Comparison of ENCODE assay signal across 10 cellular contexts in genomic region chr2:26721267-26722032, GRCh38. TPM values are rescaled to one million over a fixed set of nuclear protein-coding genes. Genes with fewer than 3 reads are reported as not detected.
DNase-seq lines count a peak whose midpoint lies in the region; ATAC-seq and TF ChIP-seq lines count a peak whose summit lies in the region.
"Had no signal": no experiment of that assay in that cellular context is flagged by ENCODE, and none has a peak within 500 bp of the region (broad histone marks: within the 10 kb centered on the region; RNA-seq: fewer than 3 reads in every experiment).

No MANE protein-coding gene starts in this region.

- H3K4me3 ChIP-seq in coronary artery = no peak overlapping the region
- H3K4me3 ChIP-seq in neural progenitor cell = no peak overlapping the region
- no peak overlapping the region for H3K4me3 ChIP-seq in mammary epithelial cell (replicated peaks in 1 of 3; ENCODE audit: insufficient read depth in 1 of 3, low read depth in 2 of 3, low read length in 3 of 3)

- H3K36me3 Mint-ChIP-seq in neural progenitor cell = no peaks in the 10 kb centered on the region

- H3K4me1 ChIP-seq in neural progenitor cell (peaks cover 5% of the 10 kb centered on the region), mammary epithelial cell (ENCODE audit: insufficient read depth, low read length) (peaks cover 21% of the 10 kb centered on the region)

- DNase-seq in COR-L47 (lab: John Stamatoyannopoulos, UW) (peak; percentile 68), NCI-H2029 treated with DMSO at 0.1 percent for 48 hours (lab: John Stamatoyannopoulos, UW) (peak; percentile 16), coronary artery (ENCODE audit: low spot score) (no peak), neural progenitor cell (ENCODE audit: low spot score) (no peak), mammary epithelial cell (no peak)
- no peak for DNase-seq in effector CD4-positive, alpha-beta T cell
- DNase-seq: activated CD8-positive, alpha-beta T cell treated with anti-CD3 and anti-CD28 coated beads, Interleukin-2, amount 10 ng/mL, durations not matched to agents 7 days and 5 days had no signal

- no peak overlapping the region for H3K4me2 ChIP-seq in neural progenitor cell
- H3K4me2 ChIP-seq in mammary epithelial cell (ENCODE audit: insufficient read depth, low read depth, low read length) = no peak overlapping the region

- no peaks in the 10 kb centered on the region for H3K9me3 Mint-ChIP-seq in neural progenitor cell

- BruUV-seq in mammary epithelial cell (replicated peaks; lab: Mats Ljungman, UMichigan) = no TSS peak

- CTCF ChIA-PET in mammary epithelial cell (lab: Charles Lee; ENCODE audit: low non-redundant PET) = no interaction called here

- 97% methylated on average over 9 of the region's 12 CpGs for WGBS in mammary epithelial cell (ENCODE audit: low coverage, missing lambda C conversion rate)

- H4K20me1 ChIP-seq in neural progenitor cell (ENCODE audit: low read depth) (no peaks in the 10 kb centered on the region), mammary epithelial cell (ENCODE audit: insufficient read depth, low read length) (no peaks in the 10 kb centered on the region)

- H2AFZ ChIP-seq in neural progenitor cell (replicated peaks) (no peak overlapping the region), mammary epithelial cell (ENCODE audit: low read depth, low read length) (no peak overlapping the region)

- TF ChIP-seq CTCF in coronary artery (IDR thresholded peaks at IDR 0.05) (no peak), neural progenitor cell (IDR thresholded peaks at IDR 0.05) (no peak), mammary epithelial cell (conservative IDR thresholded peaks at IDR 0.05 in 1 of 2, IDR thresholded peaks at IDR 0.05 in 1 of 2; ENCODE audit: extremely low read depth in 1 of 2, insufficient read depth in 1 of 2, low read depth in 1 of 2, low read length in 2 of 2) (no peak)

- ATAC-seq in GM18502 (IDR thresholded peaks at IDR 0.05; ENCODE audit: poor library complexity, unreplicated experiment) (no peak), HG02588 (IDR thresholded peaks at IDR 0.05; ENCODE audit: unreplicated experiment) (no peak)
- ATAC-seq: activated CD8-positive, alpha-beta T cell treated with anti-CD3 and anti-CD28 coated beads, Interleukin-2, amount 10 ng/mL, durations not matched to agents 7 days and 5 days had no signal

- intact Hi-C loops in mammary epithelial cell (cut with micrococcal nuclease) = no loop called here

- no peaks in the 10 kb centered on the region for H3K9me3 ChIP-seq in neural progenitor cell (ENCODE audit: low read depth)
- no peaks in the 10 kb centered on the region for H3K9me3 ChIP-seq in mammary epithelial cell (replicated peaks; ENCODE audit: insufficient read depth, low read length)
- H3K9me3 ChIP-seq: Caco-2 had no signal

- H3K4me3 Mint-ChIP-seq in neural progenitor cell = no peak overlapping the region
- H3K4me3 Mint-ChIP-seq: activated CD8-positive, alpha-beta T cell treated with anti-CD3 and anti-CD28 coated beads, Interleukin-2, amount 10 ng/mL, durations not matched to agents 7 days and 5 days had no signal

- no peaks in the 10 kb centered on the region for H3K36me3 ChIP-seq in neural progenitor cell
- no peaks in the 10 kb centered on the region for H3K36me3 ChIP-seq in mammary epithelial cell (ENCODE audit: insufficient read depth, low read length)

- in situ Hi-C loops in mammary epithelial cell (cut with MboI; ENCODE audit: low sequenced_read_pairs in 2 of 2) = no loop called here

- H3K9ac ChIP-seq in neural progenitor cell (no peak overlapping the region), mammary epithelial cell (ENCODE audit: insufficient read depth, low read length) (no peak overlapping the region)

- H3F3A ChIP-seq in neural progenitor cell (ENCODE audit: low read depth) = no peaks in the 10 kb centered on the region

- no peaks in the 10 kb centered on the region for H3K79me2 ChIP-seq in neural progenitor cell (ENCODE audit: low read depth)
- H3K79me2 ChIP-seq in mammary epithelial cell (ENCODE audit: insufficient read depth, low read length) = no peaks in the 10 kb centered on the region

- peak overlapping the region; percentile 60 for H3K27ac Mint-ChIP-seq in neural progenitor cell
- H3K27ac Mint-ChIP-seq: activated CD8-positive, alpha-beta T cell treated with anti-CD3 and anti-CD28 coated beads, Interleukin-2, amount 10 ng/mL, durations not matched to agents 7 days and 5 days had no signal

- peaks cover 11% of the 10 kb centered on the region for H3K4me1 Mint-ChIP-seq in neural progenitor cell

- dilution Hi-C loops in mammary epithelial cell (cut with HindIII; ENCODE audit: low sequenced_read_pairs) = no loop called here

- H3K27me3 Mint-ChIP-seq in neural progenitor cell (ENCODE audit: insufficient read depth, low read depth) = peaks cover 10% of the 10 kb centered on the region

- H3K27ac ChIP-seq in coronary artery = peak overlapping the region; percentile 80 to 85
- H3K27ac ChIP-seq in neural progenitor cell = no peak overlapping the region
- no peak overlapping the region for H3K27ac ChIP-seq in mammary epithelial cell (ENCODE audit: insufficient read depth, low read depth, low read length)

- no peaks in the 10 kb centered on the region for H3K27me3 ChIP-seq in neural progenitor cell
- no peaks in the 10 kb centered on the region for H3K27me3 ChIP-seq in mammary epithelial cell (ENCODE audit: insufficient read depth, low read length)

RNA-seq across cellular contexts. Expression of gene KCNK3, which starts 28.9 kb away (rescaled TPM):
- not detected in 2 replicates for total RNA-seq in neural progenitor cell (ENCODE audit: low replicate concordance)
- total RNA-seq in mammary epithelial cell = under 1 TPM; 0.07 to 0.17 TPM
- 0.17 TPM for polyA plus RNA-seq in mammary epithelial cell
- polyA minus RNA-seq in mammary epithelial cell = not detected
- total RNA-seq: activated CD8-positive, alpha-beta T cell treated with anti-CD3 and anti-CD28 coated beads, Interleukin-2, amount 10 ng/mL, durations not matched to agents 7 days and 5 days had no signal

RNA-seq across cellular contexts. Expression of gene SLC35F6, which starts 42.6 kb away (rescaled TPM):
- total RNA-seq in neural progenitor cell (ENCODE audit: low replicate concordance) (5.6 and 11.6 TPM in 2 replicates), mammary epithelial cell (100 to 1,000 TPM in 1 of 2 donors, 10 to 100 TPM in 1; 57.2 to 125 TPM)
- 42.0 TPM for polyA plus RNA-seq in mammary epithelial cell
- 64.4 TPM for polyA minus RNA-seq in mammary epithelial cell

Comparison
In these comparisons a context has a peak if more than half of its experiments do, and no peak if none do; other contexts are left out.
1. DNase-seq: peak in COR-L47 (single experiment) and NCI-H2029 treated with DMSO at 0.1 percent for 48 hours (single experiment); none in coronary artery (single experiment), neural progenitor cell (single experiment), effector CD4-positive, alpha-beta T cell (single experiment) and mammary epithelial cell (single experiment).
2. H3K27ac ChIP-seq: peak in coronary artery (2 of 2); none in neural progenitor cell (single experiment) and mammary epithelial cell (single experiment).